ENCODE assay signal across 23 cellular contexts in genomic region chr9:4748612-4749011, GRCh38. TPM values are rescaled to one million over a fixed set of nuclear protein-coding genes. Genes with fewer than 3 reads are reported as not detected.
DNase-seq lines count a peak whose midpoint lies in the region; ATAC-seq, FAIRE-seq and TF ChIP-seq lines count a peak whose summit lies in the region.
"Had no signal": no experiment of that assay in that cellular context is flagged by ENCODE, and none has a peak within 500 bp of the region (broad histone marks: within the 10 kb centered on the region; RNA-seq: fewer than 3 reads in every experiment).

No MANE protein-coding gene starts in this region.

- 0 out of 2 replicates have a peak, but pooled peaks cover 2% of the 10 kb centered on the region for H3F3A ChIP-seq in GM23248 (ENCODE audit: insufficient read depth)

- WGBS in A549 (ENCODE audit: missing lambda C conversion rate), result 84% methylated on average over 5 of the region's 5 CpGs
- 83% methylated on average over 5 of the region's 5 CpGs for WGBS in GM23248 (ENCODE audit: low coverage in 1 of 2, low lambda C conversion rate in 2 of 2, missing lambda C conversion rate in 2 of 2), 2 experiments

- H3K4me2 ChIP-seq in A549 (no peak overlapping the region), GM23248 (ENCODE audit: unreplicated experiment) (no peak overlapping the region)
- H3K4me2 ChIP-seq: BLaER1 had no signal

- FAIRE-seq in A549 (lab: Jason Lieb, UNC), result peak; percentile 72
- FAIRE-seq: GM12891, H1 had no signal

- no peak overlapping the region for H3K9ac ChIP-seq in GM23248
- H3K9ac ChIP-seq: BLaER1 had no signal

- H3K4me3 ChIP-seq in A549 (no peak overlapping the region), GM23248 (no peak overlapping the region), fibroblast of villous mesenchyme (ENCODE audit: low read depth, low read length) (no peak overlapping the region)
- H3K4me3 ChIP-seq: BLaER1, Peyer's patch, SJCRH30 had no signal

- H2AFZ ChIP-seq in GM23248, result no peak overlapping the region

- H3K27ac ChIP-seq in A549, result no peak overlapping the region
- no peak overlapping the region for H3K27ac ChIP-seq in GM23248
- H3K27ac ChIP-seq: BLaER1, Peyer's patch, SJCRH30 had no signal

- no peaks in the 10 kb centered on the region for H3K4me1 ChIP-seq in A549
- no peaks in the 10 kb centered on the region for H3K4me1 ChIP-seq in GM23248 (ENCODE audit: insufficient read depth)
- H3K4me1 ChIP-seq: BLaER1, Peyer's patch, SJCRH30 had no signal

- in situ Hi-C loops in GM23248 (cut with MboI), result no loop called here

- no peaks in the 10 kb centered on the region for H3K79me2 ChIP-seq in GM23248 (ENCODE audit: insufficient read depth)

- DNase-seq in A549 (ENCODE audit: low read depth in 1 of 2, low spot score in 1 of 2) (no peak), GM23248 (peak; percentile 23), amniotic epithelial cell (ENCODE audit: low read depth) (peak; percentile 57), fibroblast of villous mesenchyme (ENCODE audit: low read depth) (peak; percentile 21), NCI-H1694 (lab: John Stamatoyannopoulos, UW) (no peak)
- DNase-seq: CD4-positive, alpha-beta T cell; COR-L47; DMS79 treated with DMSO at 0.1 percent for 48 hours; Kasumi-1; NCI-H1436; NCI-H1930; NCI-H345; NCI-H524; NCI-H82; Peyer's patch; SJCRH30 had no signal

- TF ChIP-seq CTCF in A549 (IDR thresholded peaks at IDR 0.05) (no peak), fibroblast of villous mesenchyme (IDR thresholded peaks at IDR 0.05; ENCODE audit: insufficient read depth, low read depth, low read length) (no peak)

- CTCF ChIA-PET in A549 (lab: Yijun Ruan, JAX), result interaction anchor here (1.2 to 4.1 kb wide), 5 partner anchors 11 to 852 kb away, joined by 3 to 25 read pairs (median 5); no protein-coding TSS in a partner anchor

- ATAC-seq in A549, result peak in 1 of 2 experiments; percentile 28; a peak in 1 of 6 replicates
- no peak for ATAC-seq in HG02870 (IDR thresholded peaks at IDR 0.05; ENCODE audit: unreplicated experiment)
- no peak for ATAC-seq in GM21515 (IDR thresholded peaks at IDR 0.05; ENCODE audit: unreplicated experiment)
- no peak for ATAC-seq in GM18873 (IDR thresholded peaks at IDR 0.05; ENCODE audit: low FRiP score, unreplicated experiment)
- ATAC-seq: HCT116 had no signal

- no peak for TF ChIP-seq POLR2A in A549 (IDR thresholded peaks at IDR 0.05; ENCODE audit: low read length)

- no peak for TF ChIP-seq EP300 in A549 (IDR thresholded peaks at IDR 0.05)

- no peaks in the 10 kb centered on the region for H3K27me3 ChIP-seq in GM23248 (replicated peaks; ENCODE audit: insufficient read depth)
- H3K27me3 ChIP-seq: BLaER1, Peyer's patch, SJCRH30 had no signal

- TF ChIP-seq RAD21 in A549 (conservative IDR thresholded peaks at IDR 0.05 in 1 of 2, IDR thresholded peaks at IDR 0.05 in 1 of 2), result no peak

- H3K36me3 ChIP-seq in GM23248 (ENCODE audit: low read depth), result no peaks in the 10 kb centered on the region
- H3K36me3 ChIP-seq: BLaER1, Peyer's patch, SJCRH30 had no signal

- no peaks in the 10 kb centered on the region for H4K20me1 ChIP-seq in GM23248 (ENCODE audit: insufficient read depth)
- H4K20me1 ChIP-seq: BLaER1 had no signal

- POLR2A ChIA-PET in A549 (lab: Yijun Ruan, JAX), result no interaction called here

- no peaks in the 10 kb centered on the region for H3K9me2 ChIP-seq in GM23248 (ENCODE audit: insufficient read depth)

- H3K9me3 ChIP-seq in A549 (no peaks in the 10 kb centered on the region), GM23248 (ENCODE audit: low read depth) (no peaks in the 10 kb centered on the region)
- H3K9me3 ChIP-seq: BLaER1, Peyer's patch, SJCRH30 had no signal

TF ChIP-seq in A549, 52 proteins besides CTCF, POLR2A, EP300 and RAD21:
- no peak for TF ChIP-seq USF2 (IDR thresholded peaks at IDR 0.05)
- no peak for TF ChIP-seq RCOR1 (IDR thresholded peaks at IDR 0.05; ENCODE audit: low read depth, low read length)
- no peak for TF ChIP-seq SREBF2 (IDR thresholded peaks at IDR 0.05)
- TF ChIP-seq HOXB5 (CRISPR knock-in tag; IDR thresholded peaks at IDR 0.05), result no peak
- no peak for TF ChIP-seq BCL3 (IDR thresholded peaks at IDR 0.05)
- no peak for TF ChIP-seq NR3C1 (IDR thresholded peaks at IDR 0.05)
- TF ChIP-seq BHLHE40 (IDR thresholded peaks at IDR 0.05; ENCODE audit: low read depth, low read length), result no peak
- TF ChIP-seq KDM1A (IDR thresholded peaks at IDR 0.05; ENCODE audit: low read depth), result no peak
- no peak for TF ChIP-seq CHD4 (IDR thresholded peaks at IDR 0.05; ENCODE audit: borderline replicate concordance)

RNA-seq across cellular contexts. Expression of gene AK3, which starts 7.6 kb away (rescaled TPM):
- polyA plus RNA-seq in A549 (2011; rRNA removed) (70.4 and 83.0 TPM in 2 replicates), A549 (2017; fragmentation: RNase III; extraction: RNeasy Plus Mini Kit Qiagen cat#74134 plus additional on column Dnase treatment) (42.6 to 51.0 TPM (median 49.0 TPM) in 3 replicates), GM23248 (2016; fragmentation: Nextera tagmentation; extraction: Ambion mirVana) (80.4 and 83.2 TPM in 2 replicates)
- polyA plus RNA-seq in A549 (2012; cell fraction: cytosol; rRNA removed), result 14.9 and 21.0 TPM in 2 replicates
- polyA plus RNA-seq in A549 (2012; cell fraction: nucleus; rRNA removed), result 6.3 and 8.9 TPM in 2 replicates
- polyA minus RNA-seq in A549 (2011; rRNA and poly(A)+ RNA removed), result 22.6 and 31.3 TPM in 2 replicates
- total RNA-seq in GM23248 (2014; rRNA removed; shearing (Covaris generic)), result 58.4 and 62.8 TPM in 2 replicates
- total RNA-seq in fibroblast of villous mesenchyme, result 54.4 and 72.5 TPM in 2 replicates

RNA-seq across cellular contexts. Expression of gene RCL1, which starts 44.1 kb away (rescaled TPM):
- 25.5 and 26.7 TPM in 2 replicates for polyA plus RNA-seq in A549 (2011; rRNA removed)
- polyA plus RNA-seq in A549 (2012; cell fraction: cytosol; rRNA removed), result 30.0 and 33.4 TPM in 2 replicates
- 29.3 and 43.1 TPM in 2 replicates for polyA plus RNA-seq in A549 (2012; cell fraction: nucleus; rRNA removed)
- polyA plus RNA-seq in A549 (2017; fragmentation: RNase III; extraction: RNeasy Plus Mini Kit Qiagen cat#74134 plus additional on column Dnase treatment), result 27.5 to 30.0 TPM (median 29.4 TPM) in 3 replicates
- 43.1 and 43.3 TPM in 2 replicates for polyA minus RNA-seq in A549 (2011; rRNA and poly(A)+ RNA removed)
- 4.0 and 7.8 TPM in 2 replicates for total RNA-seq in GM23248 (2014; rRNA removed; shearing (Covaris generic))
- 6.9 and 7.7 TPM in 2 replicates for polyA plus RNA-seq in GM23248 (2016; fragmentation: Nextera tagmentation; extraction: Ambion mirVana)
- total RNA-seq in fibroblast of villous mesenchyme, result 9.7 and 10.4 TPM in 2 replicates

Comparison
In these comparisons a context has a peak if more than half of its experiments do, and no peak if none do; other contexts are left out.
1. DNase-seq: peak in GM23248 (single experiment), amniotic epithelial cell (single experiment) and fibroblast of villous mesenchyme (single experiment); none in A549 (0 of 2) and NCI-H1694 (single experiment).